8 cellular contexts compared by ENCODE assay signal in the genomic region with DNA sequence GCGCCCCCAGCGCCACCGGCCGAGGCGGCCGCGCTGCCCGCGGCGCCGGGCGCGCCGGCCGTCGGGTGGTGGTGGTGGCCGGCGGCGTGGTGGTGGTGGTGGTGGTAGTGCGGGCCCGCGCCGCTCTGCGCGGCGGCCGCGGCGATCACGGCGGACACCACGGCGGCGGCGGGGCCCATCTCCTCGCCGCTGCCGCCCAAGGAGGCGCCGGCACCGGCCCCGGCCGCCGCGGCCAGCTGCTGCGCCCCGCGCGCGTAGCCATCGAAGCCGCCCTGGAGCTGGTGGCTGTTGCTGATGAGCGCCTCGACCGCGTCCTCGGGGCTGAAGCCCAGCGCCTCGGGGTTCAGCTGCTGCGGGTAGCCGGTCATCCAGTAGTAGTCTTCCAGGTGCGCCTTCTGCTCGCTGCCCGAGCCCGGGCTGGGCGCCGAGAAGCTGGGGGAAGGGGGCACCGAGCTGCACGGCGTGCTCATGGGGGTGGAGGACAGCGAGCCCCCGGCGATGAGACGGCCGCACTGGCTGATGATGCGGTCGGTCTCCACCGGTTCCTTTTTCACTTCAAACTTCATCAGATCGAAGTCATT. TPM values are rescaled to one million over a fixed set of nuclear protein-coding genes. Genes with fewer than 3 reads are reported as not detected.
A peak's percentile ranks its signal among the peaks of the same experiment; 100 is the strongest.
DNase-seq lines count a peak whose midpoint lies in the region; ATAC-seq and TF ChIP-seq lines count a peak whose summit lies in the region.

No MANE protein-coding gene starts in this region.

- peak overlapping the region; percentile 60 for H3K27ac ChIP-seq in CD4-positive, alpha-beta memory T cell (ENCODE audit: low read depth, low read length)
- H3K27ac ChIP-seq in right lobe of liver (peak overlapping the region; percentile 96 to 97 (median 97)), temporal lobe (ENCODE audit: low read depth, low read length) (peak overlapping the region; percentile 76)

- CTCF ChIA-PET in CD4-positive, alpha-beta memory T cell (lab: Charles Lee; ENCODE audit: partially characterized antibody), result interaction anchor here (0.7 to 3.4 kb wide), 7 partner anchors 9 to 674 kb away, joined by 3 to 19 read pairs (median 4); no protein-coding TSS in a partner anchor

- H3K4me3 Mint-ChIP-seq in CD4-positive, alpha-beta memory T cell, result peak overlapping the region; percentile 92 to 96 (median 94)

- POLR2A ChIA-PET in CD4-positive, alpha-beta memory T cell (lab: Charles Lee; ENCODE audit: partially characterized antibody), result interaction anchor here (0.8 to 6.7 kb wide), 31 partner anchors 10 to 1501 kb away, joined by 3 to 104 read pairs (median 5); a partner anchor contains a TSS

- H3K36me3 Mint-ChIP-seq in CD4-positive, alpha-beta memory T cell, result peaks cover 10 to 41% of the 10 kb centered on the region in 2 donors

- no peaks in the 10 kb centered on the region for H3K27me3 Mint-ChIP-seq in CD4-positive, alpha-beta memory T cell

- H3K27me3 ChIP-seq in CD4-positive, alpha-beta memory T cell (ENCODE audit: insufficient read depth, low read length), result no peaks in the 10 kb centered on the region
- H3K27me3 ChIP-seq in right lobe of liver, result no peaks in the 10 kb centered on the region

- ATAC-seq in right lobe of liver, result peak in 2 of 4 donors; percentile 0
- ATAC-seq in GM18873 (IDR thresholded peaks at IDR 0.05; ENCODE audit: low FRiP score, unreplicated experiment), result no peak

- peaks cover 27% of the 10 kb centered on the region for H3K4me1 ChIP-seq in CD4-positive, alpha-beta memory T cell (ENCODE audit: insufficient read depth, low read length)
- peaks cover 0 to 39% (median 4%) of the 10 kb centered on the region in 4 donors for H3K4me1 ChIP-seq in right lobe of liver

- no peak for TF ChIP-seq CTCF in right lobe of liver (IDR thresholded peaks at IDR 0.05)

- peaks cover 0 to 9% (median 0%) of the 10 kb centered on the region in 8 donors for H3K9me3 Mint-ChIP-seq in CD4-positive, alpha-beta memory T cell

- DNase-seq in CD4-positive, alpha-beta memory T cell, result peak in 4 of 5 donors; percentile 36 to 45 (median 40)
- peak; percentile 15 for DNase-seq in RPMI7951 (ENCODE audit: low read depth)
- DNase-seq in cerebellum (ENCODE audit: low spot score), result peak; percentile 38
- DNase-seq in right lobe of liver, result peak; percentile 47 to 65 (median 52)
- no peak for DNase-seq in NCI-H82 treated with DMSO at 0.1 percent for 48 hours (lab: John Stamatoyannopoulos, UW; ENCODE audit: unreplicated experiment)
- no peak for DNase-seq in HCEC 1CT

- H3K9me3 ChIP-seq in CD4-positive, alpha-beta memory T cell (ENCODE audit: control insufficient read depth in 1 of 2, low read length in 2 of 2), result no peaks in the 10 kb centered on the region
- H3K9me3 ChIP-seq in right lobe of liver, result no peaks in the 10 kb centered on the region

- intact Hi-C loops in CD4-positive, alpha-beta memory T cell (cut with micrococcal nuclease), result no loop called here
- intact Hi-C loops in right lobe of liver (cut with DNase I), result no loop called here

- H3K36me3 ChIP-seq in CD4-positive, alpha-beta memory T cell (ENCODE audit: insufficient read depth, low read length), result no peaks in the 10 kb centered on the region
- H3K36me3 ChIP-seq in right lobe of liver, result no peaks in the 10 kb centered on the region

- peaks cover 22 to 63% (median 36%) of the 10 kb centered on the region in 4 donors for H3K4me1 Mint-ChIP-seq in CD4-positive, alpha-beta memory T cell

- peak overlapping the region; percentile 65 to 92 (median 89) for H3K27ac Mint-ChIP-seq in CD4-positive, alpha-beta memory T cell

- peak overlapping the region in 1 of 2 donors; percentile 90 for H3K4me3 ChIP-seq in CD4-positive, alpha-beta memory T cell (ENCODE audit: low read length in 2 of 2)
- H3K4me3 ChIP-seq in right lobe of liver, result peak overlapping the region; percentile 69 to 82 (median 80)

- no peak for TF ChIP-seq POLR2A in right lobe of liver (IDR thresholded peaks at IDR 0.05)

- WGBS in right lobe of liver (ENCODE audit: insufficient coverage, low coverage, low lambda C conversion rate, missing lambda C conversion rate), result no CpG with 5 or more reads among the region's 79 CpGs

RNA-seq across cellular contexts. Expression of a gene that starts 1.2 kb away (rescaled TPM):
- 10 to 100 TPM; 73.8 to 79.4 TPM for total RNA-seq in CD4-positive, alpha-beta memory T cell
- 1 to 10 TPM; 1.1 to 4.7 TPM for polyA plus RNA-seq in CD4-positive, alpha-beta memory T cell
- 0.48 and 0.88 TPM in 2 replicates for total RNA-seq in RPMI7951 (2014; rRNA removed; shearing (Covaris generic))
- 9.0 TPM for total RNA-seq in cerebellum
- 10 to 100 TPM; 19.0 to 43.8 (median 27.7) TPM for total RNA-seq in right lobe of liver
- 16.5 TPM for total RNA-seq in temporal lobe

Comparison
In these comparisons a context has a peak if more than half of its experiments do, and no peak if none do; other contexts are left out.
1. DNase-seq: peak in CD4-positive, alpha-beta memory T cell (4 of 5), RPMI7951 (single experiment), cerebellum (single experiment) and right lobe of liver (3 of 3); none in NCI-H82 treated with DMSO at 0.1 percent for 48 hours (single experiment) and HCEC 1CT (single experiment).
2. Peak in every context shown above with its lines, with median percentiles within 50 percentile points of each other: H3K27ac ChIP-seq.